ENCODE assay signal across 16 cellular contexts in genomic region chr13:52378312-52378711, GRCh38. TPM values are rescaled to one million over a fixed set of nuclear protein-coding genes. Genes with fewer than 3 reads are reported as not detected.
DNase-seq lines count a peak whose midpoint lies in the region; TF ChIP-seq lines count a peak whose summit lies in the region.
"Had no signal": no experiment of that assay in that cellular context is flagged by ENCODE, and none has a peak within 500 bp of the region (broad histone marks: within the 10 kb centered on the region; RNA-seq: fewer than 3 reads in every experiment).

No MANE protein-coding gene starts in this region.

- TF ChIP-seq CTCF in fibroblast of villous mesenchyme (IDR thresholded peaks at IDR 0.05; ENCODE audit: insufficient read depth, low read depth, low read length) (no peak), testis (IDR thresholded peaks at IDR 0.05) (no peak)

- WGBS in testis, 2 donors: 83 to 85% methylated on average over 12 to 22 of the region's 22 CpGs

- H3K4me1 ChIP-seq in SJCRH30 (peaks cover 4% of the 10 kb centered on the region), testis (no peaks in the 10 kb centered on the region)
- H3K4me1 ChIP-seq: BLaER1, HAP-1 had no signal

- H3K27me3 ChIP-seq in SJCRH30 (no peaks in the 10 kb centered on the region), testis (no peaks in the 10 kb centered on the region)
- H3K27me3 ChIP-seq: BLaER1 had no signal

- peak overlapping the region; percentile 60 for H3K4me3 ChIP-seq in SJCRH30
- peak overlapping the region; percentile 9 for H3K4me3 ChIP-seq in fibroblast of villous mesenchyme (ENCODE audit: low read depth, low read length)
- peak overlapping the region; percentile 27 to 38 for H3K4me3 ChIP-seq in testis
- H3K4me3 ChIP-seq: BLaER1, GM23338, HAP-1 had no signal

- H3K27ac ChIP-seq in SJCRH30: peak overlapping the region; percentile 71
- no peak overlapping the region for H3K27ac ChIP-seq in testis
- H3K27ac ChIP-seq: BLaER1, C4-2B had no signal

- DNase-seq in SJCRH30: peak in 1 of 2 experiments; percentile 31
- no peak for DNase-seq in fibroblast of villous mesenchyme (ENCODE audit: low read depth)
- DNase-seq in testis: no peak
- DNase-seq in hippocampal formation (lab: John Stamatoyannopoulos, UW): no peak
- no peak for DNase-seq in ureter (ENCODE audit: low spot score)
- no peak for DNase-seq in DMS79 (lab: John Stamatoyannopoulos, UW)
- DNase-seq: Caco-2; CD4-positive, CD25-positive, alpha-beta regulatory T cell; CD8-positive, alpha-beta T cell; DMS153; GDM1; HFFc6 had no signal

- H3K9me3 ChIP-seq in SJCRH30 (replicated peaks) (no peaks in the 10 kb centered on the region), testis (no peaks in the 10 kb centered on the region)
- H3K9me3 ChIP-seq: BLaER1, Caco-2, HAP-1 had no signal

- H3K36me3 ChIP-seq in SJCRH30: no peaks in the 10 kb centered on the region
- H3K36me3 ChIP-seq in testis (ENCODE audit: low read depth, missing control alignments): no peaks in the 10 kb centered on the region
- H3K36me3 ChIP-seq: HAP-1 had no signal

- intact Hi-C loops in testis (cut with DNase I; ENCODE audit: low total_unique reads): no loop called here

- TF ChIP-seq POLR2A in testis (IDR thresholded peaks at IDR 0.05): no peak

RNA-seq across cellular contexts. Expression of gene THSD1, which starts 27.7 kb away (rescaled TPM):
- total RNA-seq in SJCRH30 (2014; rRNA removed; shearing (Covaris generic)): 9.9 and 12.2 TPM in 2 replicates
- total RNA-seq in fibroblast of villous mesenchyme: 1.9 and 9.9 TPM in 2 replicates
- total RNA-seq in testis: 1 to 10 TPM; 4.4 to 4.7 TPM
- 4.9 TPM for polyA plus RNA-seq in testis (ENCODE audit: insufficient read depth, low read depth, low replicate concordance)
- 6.0 TPM for total RNA-seq in ureter
- polyA plus RNA-seq: GM23338 had no signal

Comparison
In these comparisons a context has a peak if more than half of its experiments do, and no peak if none do; other contexts are left out.
1. H3K4me3 ChIP-seq: peak in every context shown above with its lines; median percentile 60 in SJCRH30; 32 in testis; 9 in fibroblast of villous mesenchyme.